In the genomic region with DNA sequence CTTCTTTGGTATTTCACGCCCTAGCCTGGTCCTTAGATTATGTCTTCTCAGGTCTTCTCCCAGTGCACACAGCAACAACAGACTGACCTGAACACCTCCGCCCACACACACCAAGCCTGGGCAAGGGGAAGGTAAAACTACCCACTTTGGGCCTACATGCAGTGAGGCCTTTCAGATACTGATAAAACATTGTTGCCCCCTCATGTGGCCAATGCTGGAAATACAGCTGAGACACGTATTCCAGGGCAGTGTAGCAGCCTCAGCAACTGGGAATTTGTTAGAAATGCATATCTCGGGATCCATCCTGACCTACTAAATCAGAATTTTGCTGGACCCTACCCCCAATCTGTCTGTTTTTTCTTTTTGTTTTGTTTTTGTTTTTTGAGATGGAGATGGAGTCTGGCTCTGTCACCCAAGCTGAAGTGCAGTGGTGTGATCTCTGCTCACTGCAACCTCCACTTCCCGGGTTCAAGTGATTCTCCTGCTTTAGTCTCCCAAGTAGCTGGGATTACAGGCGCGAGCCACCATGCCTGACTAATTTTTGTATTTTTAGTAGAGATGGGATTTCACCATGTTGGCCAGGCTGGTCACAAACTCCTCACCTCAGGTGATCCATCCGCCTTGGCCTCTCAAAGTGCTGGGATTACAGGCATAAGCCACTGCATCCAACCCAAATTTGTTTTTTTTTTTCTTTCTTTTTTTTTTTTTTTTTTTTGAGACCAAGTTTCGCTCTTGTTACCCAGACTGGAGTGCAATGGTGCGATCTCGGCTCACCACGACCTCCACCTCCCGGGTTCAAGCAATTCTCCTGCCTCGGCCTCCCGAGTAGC, we compare ENCODE assay signal across 8 cellular contexts. TPM values are rescaled to one million over a fixed set of nuclear protein-coding genes. Genes with fewer than 3 reads are reported as not detected.
DNase-seq lines count a peak whose midpoint lies in the region; ATAC-seq and TF ChIP-seq lines count a peak whose summit lies in the region.
"Not testable (repeated sequence)": the region's sequence is repeated elsewhere in the genome, so short reads cannot be mapped to it uniquely, and the experiment has no call there.

No MANE protein-coding gene starts in this region.

- not testable (repeated sequence) for H4K8ac ChIP-seq in H9 (replicated peaks; ENCODE audit: insufficient read length, low read depth, low read length)

- not testable (repeated sequence) for H3K4me2 ChIP-seq in H9 (ENCODE audit: insufficient read depth, insufficient read length, low read length)

- not testable (repeated sequence) for H3K9me3 Mint-ChIP-seq in Calu3 (ENCODE audit: low read depth, unreplicated experiment); H9; T-helper 1 cell treated with Interleukin-12 subunit alpha and Interleukin-12 subunit beta and Interleukin-4 antibody, amounts not matched to agents 30 μg/mL and 1 μg/mL, for 36 hours; activated naive CD4-positive, alpha-beta T cell treated with anti-CD3 and anti-CD28 coated beads for 36 hours; natural killer cell treated with Interleukin-12 subunit alpha and Interleukin-12 subunit beta and Interleukin-15 and Interleukin-18, amount 100 ng/mL, for 72 hours

- intact Hi-C loops in Calu3 (cut with micrococcal nuclease; ENCODE audit: unreplicated experiment): loop anchor here (1.0 to 5.0 kb wide), 2 partner anchors 55 to 114 kb away; no protein-coding TSS in a partner anchor
- intact Hi-C loops in activated naive CD4-positive, alpha-beta T cell treated with anti-CD3 and anti-CD28 coated beads for 36 hours (cut with micrococcal nuclease): loop anchor here (1.0 kb wide), 2 partner anchors 56 to 114 kb away; no protein-coding TSS in a partner anchor

- not testable (repeated sequence) for H3K79me1 ChIP-seq in H9 (ENCODE audit: insufficient read depth, low read depth, low read length, poor library complexity, severe bottlenecking)

- not testable (repeated sequence) for H3K18ac ChIP-seq in H9 (ENCODE audit: insufficient read length, low read depth, low read length)

- not testable (repeated sequence) for H3K9me3 ChIP-seq in H9 (ENCODE audit: control insufficient read depth, low read depth, low read length)

- not testable (repeated sequence) for BruUV-seq in Calu3 (replicated peaks; lab: Mats Ljungman, UMichigan)

- not testable (repeated sequence) for H2AK5ac ChIP-seq in H9 (ENCODE audit: insufficient read length, low read length)

- not testable (repeated sequence) for H4K91ac ChIP-seq in H9 (ENCODE audit: insufficient read length, low read depth, low read length)

- H2AFZ ChIP-seq in H9 (ENCODE audit: low read length): not testable (repeated sequence)

- H3K79me2 ChIP-seq in H9 (ENCODE audit: insufficient read depth, low read length): not testable (repeated sequence)

- not testable (repeated sequence) for H3K56ac ChIP-seq in H9 (ENCODE audit: insufficient read length, low read depth, low read length)

- H4K5ac ChIP-seq in H9 (ENCODE audit: insufficient read length, low read depth, low read length): not testable (repeated sequence)

- not testable (repeated sequence) for H3K23ac ChIP-seq in H9 (ENCODE audit: insufficient read length, low read depth, low read length)

- H3K36me3 Mint-ChIP-seq in Calu3 (ENCODE audit: insufficient read depth, unreplicated experiment) (peaks cover 89% of the 10 kb centered on the region), H9 (ENCODE audit: insufficient read depth in 1 of 3, low read depth in 3 of 3) (peaks cover 22 to 65% (median 46%) of the 10 kb centered on the region in 3 experiments)
- H3K36me3 Mint-ChIP-seq in T-helper 1 cell treated with Interleukin-12 subunit alpha and Interleukin-12 subunit beta and Interleukin-4 antibody, amounts not matched to agents 30 μg/mL and 1 μg/mL, for 36 hours (ENCODE audit: low read depth): peaks cover 31% of the 10 kb centered on the region
- peaks cover 21% of the 10 kb centered on the region for H3K36me3 Mint-ChIP-seq in activated naive CD4-positive, alpha-beta T cell treated with anti-CD3 and anti-CD28 coated beads for 36 hours (ENCODE audit: low read depth)
- not testable (repeated sequence) for H3K36me3 Mint-ChIP-seq in natural killer cell treated with Interleukin-12 subunit alpha and Interleukin-12 subunit beta and Interleukin-15 and Interleukin-18, amount 100 ng/mL, for 72 hours

- H2BK12ac ChIP-seq in H9 (ENCODE audit: insufficient read length, low read depth, low read length): not testable (repeated sequence)

- H3K27me3 Mint-ChIP-seq in Calu3 (ENCODE audit: unreplicated experiment); H9 (ENCODE audit: low read depth); T-helper 1 cell treated with Interleukin-12 subunit alpha and Interleukin-12 subunit beta and Interleukin-4 antibody, amounts not matched to agents 30 μg/mL and 1 μg/mL, for 36 hours (ENCODE audit: low read depth); activated naive CD4-positive, alpha-beta T cell treated with anti-CD3 and anti-CD28 coated beads for 36 hours (ENCODE audit: low read depth); natural killer cell treated with Interleukin-12 subunit alpha and Interleukin-12 subunit beta and Interleukin-15 and Interleukin-18, amount 100 ng/mL, for 72 hours: not testable (repeated sequence)

- no CpG with 5 or more reads among the region's 15 CpGs for WGBS in H9 (ENCODE audit: extremely low coverage, insufficient read length, low lambda C conversion rate)

- H3K4me3 ChIP-seq in fibroblast of villous mesenchyme (ENCODE audit: low read depth, low read length): not testable (repeated sequence)

- ATAC-seq in natural killer cell treated with Interleukin-12 subunit alpha and Interleukin-12 subunit beta and Interleukin-15 and Interleukin-18, amount 100 ng/mL, for 72 hours: peak; percentile 87

- H3K4me1 ChIP-seq in H9 (ENCODE audit: insufficient read depth, low read length): not testable (repeated sequence)

- not testable (repeated sequence) for H3K23me2 ChIP-seq in H9 (ENCODE audit: insufficient read length, low read depth, low read length, poor library complexity, severe bottlenecking)

- H3K27ac Mint-ChIP-seq in Calu3 (ENCODE audit: unreplicated experiment): peak overlapping the region; percentile 41
- peak overlapping the region; percentile 27 to 83 (median 67); a peak in 4 of 7 replicates for H3K27ac Mint-ChIP-seq in H9
- H3K27ac Mint-ChIP-seq in T-helper 1 cell treated with Interleukin-12 subunit alpha and Interleukin-12 subunit beta and Interleukin-4 antibody, amounts not matched to agents 30 μg/mL and 1 μg/mL, for 36 hours: peak overlapping the region; percentile 32
- peak overlapping the region; percentile 57 for H3K27ac Mint-ChIP-seq in activated naive CD4-positive, alpha-beta T cell treated with anti-CD3 and anti-CD28 coated beads for 36 hours
- peak overlapping the region in 1 of 2 donors; percentile 70 for H3K27ac Mint-ChIP-seq in natural killer cell treated with Interleukin-12 subunit alpha and Interleukin-12 subunit beta and Interleukin-15 and Interleukin-18, amount 100 ng/mL, for 72 hours

- H2BK15ac ChIP-seq in H9 (ENCODE audit: low read depth, low read length): not testable (repeated sequence)

- not testable (repeated sequence) for H3K14ac ChIP-seq in H9 (ENCODE audit: insufficient read depth, low read length)

- not testable (repeated sequence) for H3K27me3 ChIP-seq in H9 (ENCODE audit: insufficient read depth, low read length)

- CTCF ChIA-PET in Calu3 (lab: Charles Lee): interaction anchor here (0.7 to 3.2 kb wide), 10 partner anchors 13 to 144 kb away, joined by 3 to 28 read pairs (median 4); no protein-coding TSS in a partner anchor
- CTCF ChIA-PET in activated naive CD4-positive, alpha-beta T cell treated with anti-CD3 and anti-CD28 coated beads for 36 hours (lab: Charles Lee): interaction anchor here (0.6 to 7.6 kb wide), 28 partner anchors 9 to 490 kb away, joined by 3 to 134 read pairs (median 5); partner anchors contain the start of genes MRPS18B and PPP1R10

- H3K9ac ChIP-seq in H9 (ENCODE audit: extremely low read depth, insufficient read length, low read length): not testable (repeated sequence)

- not testable (repeated sequence) for H3K27ac ChIP-seq in H9 (ENCODE audit: insufficient read length, low read depth, low read length)

- H3K4me1 Mint-ChIP-seq in Calu3 (ENCODE audit: low read depth, unreplicated experiment); H9; T-helper 1 cell treated with Interleukin-12 subunit alpha and Interleukin-12 subunit beta and Interleukin-4 antibody, amounts not matched to agents 30 μg/mL and 1 μg/mL, for 36 hours (ENCODE audit: low read depth); activated naive CD4-positive, alpha-beta T cell treated with anti-CD3 and anti-CD28 coated beads for 36 hours (ENCODE audit: low read depth): not testable (repeated sequence)
- peaks cover 16 to 26% of the 10 kb centered on the region in 2 donors for H3K4me1 Mint-ChIP-seq in natural killer cell treated with Interleukin-12 subunit alpha and Interleukin-12 subunit beta and Interleukin-15 and Interleukin-18, amount 100 ng/mL, for 72 hours (ENCODE audit: low read depth in 2 of 2)

- TF ChIP-seq CTCF in Calu3 (IDR thresholded peaks at IDR 0.05; ENCODE audit: unreplicated experiment): peak; percentile 88
- TF ChIP-seq CTCF in H9 (conservative IDR thresholded peaks at IDR 0.05): peak; percentile 80
- TF ChIP-seq CTCF in fibroblast of villous mesenchyme (IDR thresholded peaks at IDR 0.05; ENCODE audit: insufficient read depth, low read depth, low read length): peak; percentile 85

- not testable (repeated sequence) for H3K4me3 Mint-ChIP-seq in Calu3 (ENCODE audit: low read depth, unreplicated experiment); H9; T-helper 1 cell treated with Interleukin-12 subunit alpha and Interleukin-12 subunit beta and Interleukin-4 antibody, amounts not matched to agents 30 μg/mL and 1 μg/mL, for 36 hours; activated naive CD4-positive, alpha-beta T cell treated with anti-CD3 and anti-CD28 coated beads for 36 hours; natural killer cell treated with Interleukin-12 subunit alpha and Interleukin-12 subunit beta and Interleukin-15 and Interleukin-18, amount 100 ng/mL, for 72 hours

- not testable (repeated sequence) for H3K4ac ChIP-seq in H9 (ENCODE audit: low read depth, low read length)

- not testable (repeated sequence) for H3T11ph ChIP-seq in H9 (ENCODE audit: low read length)

- H2BK120ac ChIP-seq in H9 (ENCODE audit: low read depth, low read length, poor library complexity, severe bottlenecking): not testable (repeated sequence)

- H4K20me1 ChIP-seq in H9 (ENCODE audit: control insufficient read depth, insufficient read depth, insufficient read length): not testable (repeated sequence)

- DNase-seq in Calu3: peak; percentile 88
- peak; percentile 87 for DNase-seq in H9
- peak; percentile 66 to 68 for DNase-seq in NCI-H2081 (lab: John Stamatoyannopoulos, UW)
- DNase-seq in activated naive CD4-positive, alpha-beta T cell treated with anti-CD3 and anti-CD28 coated beads for 36 hours: peak; percentile 93
- DNase-seq in fibroblast of villous mesenchyme (ENCODE audit: low read depth): peak; percentile 79
- peak; percentile 76 for DNase-seq in natural killer cell treated with Interleukin-12 subunit alpha and Interleukin-12 subunit beta and Interleukin-15 and Interleukin-18, amount 100 ng/mL, for 72 hours (ENCODE audit: low spot score)
- peak; percentile 60 for DNase-seq in stimulated activated CD8-positive, alpha-beta memory T cell treated with anti-CD3 and anti-CD28 coated beads, Interleukin-4, amount 100 ng/mL, for 24 hours (ENCODE audit: low read depth)

- H2BK20ac ChIP-seq in H9 (ENCODE audit: low read depth, low read length, poor library complexity, severe bottlenecking): not testable (repeated sequence)

- not testable (repeated sequence) for H2BK5ac ChIP-seq in H9 (ENCODE audit: insufficient read length, low read length)

RNA-seq across cellular contexts. Expression of gene PPP1R10, which starts 19.5 kb away (rescaled TPM):
- 119 and 134 TPM in 2 replicates for total RNA-seq in Calu3 (2022)
- 123 and 126 TPM in 2 replicates for total RNA-seq in H9 (2021)
- 10 to 100 TPM; 47.1 to 49.1 TPM for total RNA-seq in activated naive CD4-positive, alpha-beta T cell treated with anti-CD3 and anti-CD28 coated beads for 36 hours
- 37.7 and 70.4 TPM in 2 replicates for total RNA-seq in fibroblast of villous mesenchyme
- 100 to 1,000 TPM in 1 of 2 donors, 10 to 100 TPM in 1; 97.9 to 119 TPM for total RNA-seq in natural killer cell treated with Interleukin-12 subunit alpha and Interleukin-12 subunit beta and Interleukin-15 and Interleukin-18, amount 100 ng/mL, for 72 hours

RNA-seq across cellular contexts. Expression of gene MRPS18B, which starts 20.1 kb away (rescaled TPM):
- total RNA-seq in Calu3 (2022) (103 and 107 TPM in 2 replicates), H9 (2021) (49.7 and 54.0 TPM in 2 replicates), fibroblast of villous mesenchyme (79.5 and 81.2 TPM in 2 replicates)
- total RNA-seq in activated naive CD4-positive, alpha-beta T cell treated with anti-CD3 and anti-CD28 coated beads for 36 hours: 100 to 1,000 TPM; 118 to 120 TPM
- total RNA-seq in natural killer cell treated with Interleukin-12 subunit alpha and Interleukin-12 subunit beta and Interleukin-15 and Interleukin-18, amount 100 ng/mL, for 72 hours: 10 to 100 TPM; 43.9 to 58.4 TPM

RNA-seq across cellular contexts. Expression of gene ABCF1, which starts 26.3 kb away (rescaled TPM):
- 88.3 and 92.4 TPM in 2 replicates for total RNA-seq in Calu3 (2022)
- 118 TPM in 2 replicates for total RNA-seq in H9 (2021)
- total RNA-seq in activated naive CD4-positive, alpha-beta T cell treated with anti-CD3 and anti-CD28 coated beads for 36 hours: 10 to 100 TPM; 79.5 to 82.7 TPM
- 30.9 and 37.6 TPM in 2 replicates for total RNA-seq in fibroblast of villous mesenchyme
- 100 to 1,000 TPM in 1 of 2 donors, 10 to 100 TPM in 1; 94.8 to 122 TPM for total RNA-seq in natural killer cell treated with Interleukin-12 subunit alpha and Interleukin-12 subunit beta and Interleukin-15 and Interleukin-18, amount 100 ng/mL, for 72 hours

RNA-seq across cellular contexts. Expression of gene ATAT1, which starts 29.1 kb away (rescaled TPM):
- total RNA-seq in Calu3 (2022) (23.0 and 30.0 TPM in 2 replicates), H9 (2021) (19.6 and 20.1 TPM in 2 replicates), fibroblast of villous mesenchyme (4.2 and 5.2 TPM in 2 replicates)
- 1 to 10 TPM; 6.9 to 7.5 TPM for total RNA-seq in activated naive CD4-positive, alpha-beta T cell treated with anti-CD3 and anti-CD28 coated beads for 36 hours
- 10 to 100 TPM in 1 of 2 donors, 1 to 10 TPM in 1; 7.3 to 15.8 TPM for total RNA-seq in natural killer cell treated with Interleukin-12 subunit alpha and Interleukin-12 subunit beta and Interleukin-15 and Interleukin-18, amount 100 ng/mL, for 72 hours

RNA-seq across cellular contexts. Expression of gene PRR3, which starts 40.4 kb away (rescaled TPM):
- total RNA-seq in Calu3 (2022) (21.0 and 21.5 TPM in 2 replicates), H9 (2021) (15.8 and 17.0 TPM in 2 replicates), fibroblast of villous mesenchyme (5.8 and 6.0 TPM in 2 replicates)
- 10 to 100 TPM; 21.7 to 22.0 TPM for total RNA-seq in activated naive CD4-positive, alpha-beta T cell treated with anti-CD3 and anti-CD28 coated beads for 36 hours
- total RNA-seq in natural killer cell treated with Interleukin-12 subunit alpha and Interleukin-12 subunit beta and Interleukin-15 and Interleukin-18, amount 100 ng/mL, for 72 hours: 10 to 100 TPM; 13.0 to 23.8 TPM
